Comparison of ENCODE assay signal across 1 cellular context in the genomic region with DNA sequence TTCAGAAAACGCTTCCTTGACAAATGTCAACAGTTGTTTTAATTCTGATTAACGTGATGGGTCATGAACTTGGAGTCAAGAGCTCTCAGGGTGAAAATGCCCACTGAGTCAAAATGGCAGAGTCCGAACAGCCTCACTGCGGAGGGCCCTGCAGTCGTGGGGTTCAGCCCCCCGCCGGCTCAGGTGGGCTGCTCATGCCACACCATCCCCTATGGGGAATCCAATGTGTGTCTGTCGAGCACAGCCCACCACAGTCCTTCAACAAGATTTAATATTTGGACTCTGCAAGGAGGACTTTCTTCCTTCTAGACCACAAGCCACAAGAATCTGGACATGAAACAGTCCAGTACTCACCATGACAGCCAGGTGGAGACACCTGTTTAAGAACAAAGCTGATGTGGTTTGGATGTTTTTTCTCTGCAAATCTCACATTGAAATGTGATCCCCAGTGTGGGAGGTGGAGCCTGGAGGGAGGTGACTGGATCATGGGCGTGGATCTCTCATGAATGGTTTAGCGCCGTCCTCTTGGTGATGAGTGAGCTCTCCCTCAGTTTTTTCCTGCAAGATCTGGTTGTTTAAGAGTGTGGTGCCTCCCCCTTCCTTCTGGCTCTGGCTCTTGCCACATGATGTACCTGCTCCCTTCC.
TF ChIP-seq lines count a peak whose summit lies in the region.

No MANE protein-coding gene starts in this region.

TF ChIP-seq in H1, 55 proteins besides CTCF, POLR2A, EP300 and RAD21 (continued from another document):
- no peak for TF ChIP-seq RNF2 (IDR thresholded peaks at IDR 0.05; ENCODE audit: borderline replicate concordance, low read depth, low read length, missing control alignments, poor library complexity, severe bottlenecking)
- TF ChIP-seq YY1 (IDR thresholded peaks at IDR 0.05; ENCODE audit: low read depth, low read length), result no peak
